ENCODE assay signal across 1 cellular context in the genomic region with DNA sequence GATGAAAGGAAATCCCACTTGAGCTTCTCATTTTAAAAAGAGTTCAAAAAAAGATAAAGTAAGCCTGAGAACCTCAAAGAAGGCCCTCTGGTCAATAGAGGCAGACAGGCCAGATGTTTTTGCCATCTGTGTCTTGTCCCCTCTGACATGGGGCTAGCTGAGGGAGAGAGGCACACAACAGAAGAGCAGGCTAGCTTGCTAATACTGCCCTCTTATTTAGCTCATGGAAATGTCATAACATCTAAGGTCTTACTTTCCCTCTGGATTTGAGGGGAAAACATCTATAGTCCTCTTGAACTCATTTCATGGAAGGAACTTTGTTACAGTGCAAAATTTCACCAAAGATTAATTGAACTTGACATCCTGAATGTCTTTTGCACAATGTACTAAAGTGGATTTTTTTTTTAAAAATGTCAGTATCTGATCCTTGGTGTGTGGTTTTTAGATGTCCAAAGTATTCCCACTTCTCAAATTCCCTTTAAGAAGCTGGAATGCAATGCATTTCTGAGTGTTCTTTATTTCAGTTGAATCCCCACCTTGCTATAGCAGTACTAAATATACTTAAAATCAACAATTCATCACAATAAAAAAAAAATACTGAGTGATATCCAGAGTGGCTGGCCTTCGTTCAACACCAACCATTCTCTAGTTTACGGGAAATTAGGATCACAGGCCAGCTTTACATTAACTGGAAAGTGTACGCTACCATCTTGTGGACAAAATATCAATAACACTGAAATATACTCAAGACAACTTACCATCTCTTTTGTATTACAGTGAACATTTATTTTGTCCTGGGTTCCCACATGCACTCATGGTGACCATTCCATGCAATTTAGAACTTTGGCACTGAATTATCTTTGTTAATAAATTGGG.
TF ChIP-seq lines count a peak whose summit lies in the region.

No MANE protein-coding gene starts in this region.

TF ChIP-seq in H1, 55 proteins besides CTCF, POLR2A, EP300 and RAD21:
- TF ChIP-seq RFX5 (IDR thresholded peaks at IDR 0.05; ENCODE audit: borderline replicate concordance, low read depth, low read length) (no peak), CREB1 (IDR thresholded peaks at IDR 0.05) (no peak), MAFK (IDR thresholded peaks at IDR 0.05; ENCODE audit: low read depth, low read length) (no peak), TCF12 (IDR thresholded peaks at IDR 0.05; ENCODE audit: low read depth, low read length) (no peak), CHD2 (IDR thresholded peaks at IDR 0.05; ENCODE audit: low read length) (no peak), CEBPB (IDR thresholded peaks at IDR 0.05; ENCODE audit: low read depth, low read length) (no peak), CHD1 (IDR thresholded peaks at IDR 0.05; ENCODE audit: low read depth, low read length) (no peak)
- TF ChIP-seq, protein P1, sequence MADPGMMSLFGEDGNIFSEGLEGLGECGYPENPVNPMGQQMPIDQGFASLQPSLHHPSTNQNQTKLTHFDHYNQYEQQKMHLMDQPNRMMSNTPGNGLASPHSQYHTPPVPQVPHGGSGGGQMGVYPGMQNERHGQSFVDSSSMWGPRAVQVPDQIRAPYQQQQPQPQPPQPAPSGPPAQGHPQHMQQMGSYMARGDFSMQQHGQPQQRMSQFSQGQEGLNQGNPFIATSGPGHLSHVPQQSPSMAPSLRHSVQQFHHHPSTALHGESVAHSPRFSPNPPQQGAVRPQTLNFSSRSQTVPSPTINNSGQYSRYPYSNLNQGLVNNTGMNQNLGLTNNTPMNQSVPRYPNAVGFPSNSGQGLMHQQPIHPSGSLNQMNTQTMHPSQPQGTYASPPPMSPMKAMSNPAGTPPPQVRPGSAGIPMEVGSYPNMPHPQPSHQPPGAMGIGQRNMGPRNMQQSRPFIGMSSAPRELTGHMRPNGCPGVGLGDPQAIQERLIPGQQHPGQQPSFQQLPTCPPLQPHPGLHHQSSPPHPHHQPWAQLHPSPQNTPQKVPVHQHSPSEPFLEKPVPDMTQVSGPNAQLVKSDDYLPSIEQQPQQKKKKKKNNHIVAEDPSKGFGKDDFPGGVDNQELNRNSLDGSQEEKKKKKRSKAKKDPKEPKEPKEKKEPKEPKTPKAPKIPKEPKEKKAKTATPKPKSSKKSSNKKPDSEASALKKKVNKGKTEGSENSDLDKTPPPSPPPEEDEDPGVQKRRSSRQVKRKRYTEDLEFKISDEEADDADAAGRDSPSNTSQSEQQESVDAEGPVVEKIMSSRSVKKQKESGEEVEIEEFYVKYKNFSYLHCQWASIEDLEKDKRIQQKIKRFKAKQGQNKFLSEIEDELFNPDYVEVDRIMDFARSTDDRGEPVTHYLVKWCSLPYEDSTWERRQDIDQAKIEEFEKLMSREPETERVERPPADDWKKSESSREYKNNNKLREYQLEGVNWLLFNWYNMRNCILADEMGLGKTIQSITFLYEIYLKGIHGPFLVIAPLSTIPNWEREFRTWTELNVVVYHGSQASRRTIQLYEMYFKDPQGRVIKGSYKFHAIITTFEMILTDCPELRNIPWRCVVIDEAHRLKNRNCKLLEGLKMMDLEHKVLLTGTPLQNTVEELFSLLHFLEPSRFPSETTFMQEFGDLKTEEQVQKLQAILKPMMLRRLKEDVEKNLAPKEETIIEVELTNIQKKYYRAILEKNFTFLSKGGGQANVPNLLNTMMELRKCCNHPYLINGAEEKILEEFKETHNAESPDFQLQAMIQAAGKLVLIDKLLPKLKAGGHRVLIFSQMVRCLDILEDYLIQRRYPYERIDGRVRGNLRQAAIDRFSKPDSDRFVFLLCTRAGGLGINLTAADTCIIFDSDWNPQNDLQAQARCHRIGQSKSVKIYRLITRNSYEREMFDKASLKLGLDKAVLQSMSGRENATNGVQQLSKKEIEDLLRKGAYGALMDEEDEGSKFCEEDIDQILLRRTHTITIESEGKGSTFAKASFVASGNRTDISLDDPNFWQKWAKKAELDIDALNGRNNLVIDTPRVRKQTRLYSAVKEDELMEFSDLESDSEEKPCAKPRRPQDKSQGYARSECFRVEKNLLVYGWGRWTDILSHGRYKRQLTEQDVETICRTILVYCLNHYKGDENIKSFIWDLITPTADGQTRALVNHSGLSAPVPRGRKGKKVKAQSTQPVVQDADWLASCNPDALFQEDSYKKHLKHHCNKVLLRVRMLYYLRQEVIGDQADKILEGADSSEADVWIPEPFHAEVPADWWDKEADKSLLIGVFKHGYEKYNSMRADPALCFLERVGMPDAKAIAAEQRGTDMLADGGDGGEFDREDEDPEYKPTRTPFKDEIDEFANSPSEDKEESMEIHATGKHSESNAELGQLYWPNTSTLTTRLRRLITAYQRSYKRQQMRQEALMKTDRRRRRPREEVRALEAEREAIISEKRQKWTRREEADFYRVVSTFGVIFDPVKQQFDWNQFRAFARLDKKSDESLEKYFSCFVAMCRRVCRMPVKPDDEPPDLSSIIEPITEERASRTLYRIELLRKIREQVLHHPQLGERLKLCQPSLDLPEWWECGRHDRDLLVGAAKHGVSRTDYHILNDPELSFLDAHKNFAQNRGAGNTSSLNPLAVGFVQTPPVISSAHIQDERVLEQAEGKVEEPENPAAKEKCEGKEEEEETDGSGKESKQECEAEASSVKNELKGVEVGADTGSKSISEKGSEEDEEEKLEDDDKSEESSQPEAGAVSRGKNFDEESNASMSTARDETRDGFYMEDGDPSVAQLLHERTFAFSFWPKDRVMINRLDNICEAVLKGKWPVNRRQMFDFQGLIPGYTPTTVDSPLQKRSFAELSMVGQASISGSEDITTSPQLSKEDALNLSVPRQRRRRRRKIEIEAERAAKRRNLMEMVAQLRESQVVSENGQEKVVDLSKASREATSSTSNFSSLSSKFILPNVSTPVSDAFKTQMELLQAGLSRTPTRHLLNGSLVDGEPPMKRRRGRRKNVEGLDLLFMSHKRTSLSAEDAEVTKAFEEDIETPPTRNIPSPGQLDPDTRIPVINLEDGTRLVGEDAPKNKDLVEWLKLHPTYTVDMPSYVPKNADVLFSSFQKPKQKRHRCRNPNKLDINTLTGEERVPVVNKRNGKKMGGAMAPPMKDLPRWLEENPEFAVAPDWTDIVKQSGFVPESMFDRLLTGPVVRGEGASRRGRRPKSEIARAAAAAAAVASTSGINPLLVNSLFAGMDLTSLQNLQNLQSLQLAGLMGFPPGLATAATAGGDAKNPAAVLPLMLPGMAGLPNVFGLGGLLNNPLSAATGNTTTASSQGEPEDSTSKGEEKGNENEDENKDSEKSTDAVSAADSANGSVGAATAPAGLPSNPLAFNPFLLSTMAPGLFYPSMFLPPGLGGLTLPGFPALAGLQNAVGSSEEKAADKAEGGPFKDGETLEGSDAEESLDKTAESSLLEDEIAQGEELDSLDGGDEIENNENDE (IDR thresholded peaks at IDR 0.05; ENCODE audit: insufficient replicate concordance, low read length): no peak
TF ChIP-seq in H1: peak in this region for 0.
